Comparison of ENCODE assay signal across 32 cellular contexts in the genomic region with DNA sequence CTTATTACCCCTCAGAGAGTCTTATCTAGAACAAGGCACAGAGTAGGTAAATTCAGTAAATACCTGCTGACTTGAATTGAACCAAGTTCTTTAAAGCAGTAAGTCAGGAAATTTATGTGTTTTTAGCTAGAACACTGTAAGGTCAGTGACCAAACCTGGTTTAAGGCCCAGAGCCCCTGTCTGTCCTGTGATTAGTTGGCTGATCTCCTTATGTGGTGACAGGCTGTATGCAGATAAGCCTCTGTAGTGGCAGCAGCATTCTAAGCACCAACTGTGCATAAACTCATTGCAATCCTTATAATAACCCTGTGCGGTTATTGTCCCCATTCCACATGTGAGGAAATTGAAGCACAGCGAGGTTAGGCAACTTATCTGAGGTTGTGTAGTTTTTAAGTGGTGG. TPM values are rescaled to one million over a fixed set of nuclear protein-coding genes. Genes with fewer than 3 reads are reported as not detected.
DNase-seq lines count a peak whose midpoint lies in the region; ATAC-seq, FAIRE-seq and TF ChIP-seq lines count a peak whose summit lies in the region.
"Had no signal": no experiment of that assay in that cellular context is flagged by ENCODE, and none has a peak within 500 bp of the region (broad histone marks: within the 10 kb centered on the region; RNA-seq: fewer than 3 reads in every experiment).

No MANE protein-coding gene starts in this region.

- H3K27ac Mint-ChIP-seq in CD8-positive, alpha-beta T cell, result no peak overlapping the region
- H3K27ac Mint-ChIP-seq: CD4-positive, CD25-positive, alpha-beta regulatory T cell had no signal

- TF ChIP-seq CTCF in D721Med (IDR thresholded peaks at IDR 0.05; ENCODE audit: insufficient read depth, missing control alignments) (no peak), WERI-Rb-1 (IDR thresholded peaks at IDR 0.05; ENCODE audit: low read depth, low read length) (no peak), bronchial epithelial cell (IDR thresholded peaks at IDR 0.05; ENCODE audit: insufficient read depth, low read length, severe bottlenecking) (no peak), ascending aorta (IDR thresholded peaks at IDR 0.05) (no peak)
- no peak for TF ChIP-seq CTCF in CD8-positive, alpha-beta T cell (IDR thresholded peaks at IDR 0.05)

- H3K36me3 ChIP-seq in WERI-Rb-1 (no peaks in the 10 kb centered on the region), bronchial epithelial cell (ENCODE audit: control insufficient read depth, insufficient read depth, low read length) (no peaks in the 10 kb centered on the region), ascending aorta (no peaks in the 10 kb centered on the region)
- H3K36me3 ChIP-seq in CD8-positive, alpha-beta T cell (ENCODE audit: insufficient read depth, low read length), result no peaks in the 10 kb centered on the region
- H3K36me3 ChIP-seq: BE2C had no signal

- no peak for FAIRE-seq in D721Med (lab: Jason Lieb, UNC)
- FAIRE-seq in bronchial epithelial cell (lab: Jason Lieb, UNC), result peak; percentile 7
- FAIRE-seq: A204.1, GM12878, GM12892, GM18507, GM19239 had no signal

- peaks cover 4% of the 10 kb centered on the region for H3K36me3 Mint-ChIP-seq in CD8-positive, alpha-beta T cell
- H3K36me3 Mint-ChIP-seq: CD14-positive monocyte; CD4-positive, alpha-beta memory T cell; CD4-positive, CD25-positive, alpha-beta regulatory T cell had no signal

- intact Hi-C loops in ascending aorta (cut with DNase I), result no loop called here
- intact Hi-C loops in CD8-positive, alpha-beta T cell (cut with DNase I, micrococcal nuclease), result loop anchor here in 1 of 2 experiments (5.0 kb wide), 1 partner anchor 413 kb away; no protein-coding TSS in a partner anchor

- CTCF ChIA-PET in CD8-positive, alpha-beta T cell (lab: Charles Lee), result no interaction called here

- no peaks in the 10 kb centered on the region for H3K9me3 Mint-ChIP-seq in CD8-positive, alpha-beta T cell

- H3K4me1 Mint-ChIP-seq in CD8-positive, alpha-beta T cell (ENCODE audit: low read depth), result no peaks in the 10 kb centered on the region
- H3K4me1 Mint-ChIP-seq: CD14-positive monocyte; CD4-positive, alpha-beta memory T cell; CD4-positive, CD25-positive, alpha-beta regulatory T cell had no signal

- H3K27ac ChIP-seq in WERI-Rb-1 (peak overlapping the region; percentile 59), ascending aorta (no peak overlapping the region)
- H3K27ac ChIP-seq in CD8-positive, alpha-beta T cell (ENCODE audit: low read depth, low read length), result no peak overlapping the region
- H3K27ac ChIP-seq: BLaER1 had no signal

- no peak for ATAC-seq in GM18520 (IDR thresholded peaks at IDR 0.05; ENCODE audit: unreplicated experiment)
- no peak for ATAC-seq in CD8-positive, alpha-beta T cell
- ATAC-seq: GM12878 had no signal

- no peaks in the 10 kb centered on the region for H3K27me3 Mint-ChIP-seq in CD8-positive, alpha-beta T cell (ENCODE audit: low read depth)
- H3K27me3 Mint-ChIP-seq: CD4-positive, alpha-beta memory T cell; CD4-positive, CD25-positive, alpha-beta regulatory T cell had no signal

- no peak overlapping the region for H3K4me3 Mint-ChIP-seq in CD8-positive, alpha-beta T cell
- H3K4me3 Mint-ChIP-seq: CD14-positive monocyte; CD4-positive, alpha-beta memory T cell; CD4-positive, CD25-positive, alpha-beta regulatory T cell had no signal

- POLR2A ChIA-PET in CD8-positive, alpha-beta T cell (lab: Charles Lee), result no interaction called here

- H3K27me3 ChIP-seq in WERI-Rb-1 (ENCODE audit: insufficient read depth, low read depth, severe bottlenecking), result no peaks in the 10 kb centered on the region
- H3K27me3 ChIP-seq in bronchial epithelial cell (ENCODE audit: control insufficient read depth, insufficient read depth, low read length), result no peaks in the 10 kb centered on the region
- no peaks in the 10 kb centered on the region for H3K27me3 ChIP-seq in ascending aorta
- no peaks in the 10 kb centered on the region for H3K27me3 ChIP-seq in CD8-positive, alpha-beta T cell (ENCODE audit: insufficient read depth, low read length)
- H3K27me3 ChIP-seq: BE2C, BLaER1 had no signal

- no peaks in the 10 kb centered on the region for H3K9me3 ChIP-seq in WERI-Rb-1 (ENCODE audit: severe bottlenecking)
- H3K9me3 ChIP-seq in ascending aorta, result peaks cover 0 to 8% of the 10 kb centered on the region in 2 donors
- no peaks in the 10 kb centered on the region for H3K9me3 ChIP-seq in CD8-positive, alpha-beta T cell (ENCODE audit: low read length)
- H3K9me3 ChIP-seq: BE2C, BLaER1, Caco-2 had no signal

- no peaks in the 10 kb centered on the region for H3K4me1 ChIP-seq in ascending aorta
- H3K4me1 ChIP-seq in CD8-positive, alpha-beta T cell (ENCODE audit: insufficient read depth, low read length), result no peaks in the 10 kb centered on the region
- H3K4me1 ChIP-seq: BE2C, BLaER1, Caco-2 had no signal

- H3K4me3 ChIP-seq in WERI-Rb-1 (ENCODE audit: low read depth, low read length), result no peak overlapping the region
- no peak overlapping the region for H3K4me3 ChIP-seq in bronchial epithelial cell (ENCODE audit: low read depth, low read length)
- no peak overlapping the region for H3K4me3 ChIP-seq in ascending aorta
- H3K4me3 ChIP-seq in CD8-positive, alpha-beta T cell (ENCODE audit: low read depth, low read length), result no peak overlapping the region
- H3K4me3 ChIP-seq: BLaER1, GM12878 had no signal

- peak; percentile 36 for DNase-seq in D721Med (ENCODE audit: insufficient read length, low spot score)
- DNase-seq in NCI-H82 (lab: John Stamatoyannopoulos, UW), result peak; percentile 71
- DNase-seq in WERI-Rb-1, result peak; percentile 68
- no peak for DNase-seq in bronchial epithelial cell (ENCODE audit: low read depth)
- DNase-seq in ascending aorta (ENCODE audit: low spot score in 2 of 2), result no peak
- DNase-seq in activated effector memory CD4-positive, alpha-beta T cell treated with anti-CD3 and anti-CD28 coated beads, Interleukin-2, amount 50 U/mL, for 16 hours, result no peak
- DNase-seq in CD8-positive, alpha-beta T cell, result no peak
- DNase-seq: 8988T; ACHN; BE2C; C1 segment of cervical spinal cord; Caco-2; Calu3; CD4-positive, alpha-beta memory T cell; CD4-positive, CD25-positive, alpha-beta regulatory T cell; DMS 273 treated with DMSO at 0.1 percent for 48 hours; DMS153; DMS53; DMS79; DND-41; EL; GDM1 had no signal

RNA-seq across cellular contexts. Expression of gene FBXO7, which starts 40.5 kb away (rescaled TPM):
- 47.4 and 49.5 TPM in 2 replicates for total RNA-seq in bronchial epithelial cell
- 47.0 TPM for total RNA-seq in ascending aorta
- 100 to 1,000 TPM; 172 to 174 TPM for total RNA-seq in CD8-positive, alpha-beta T cell

RNA-seq across cellular contexts. Expression of gene BPIFC, which starts 50.8 kb away (rescaled TPM):
- total RNA-seq in bronchial epithelial cell (0.64 TPM in 1 of 2 replicates, not detected in the other), ascending aorta (not detected)
- total RNA-seq in CD8-positive, alpha-beta T cell, result not detected
- total RNA-seq: A673; Caco-2; Calu3; CD4-positive, alpha-beta memory T cell; CD4-positive, CD25-positive, alpha-beta regulatory T cell; G401; GM12878 had no signal

Comparison
In these comparisons a context has a peak if more than half of its experiments do, and no peak if none do; other contexts are left out.
1. DNase-seq: peak in D721Med (single experiment), NCI-H82 (single experiment) and WERI-Rb-1 (single experiment); none in bronchial epithelial cell (single experiment), ascending aorta (0 of 2), activated effector memory CD4-positive, alpha-beta T cell treated with anti-CD3 and anti-CD28 coated beads, Interleukin-2, amount 50 U/mL, for 16 hours (single experiment) and CD8-positive, alpha-beta T cell (0 of 7).